1 cellular context compared by ENCODE assay signal in the genomic region with DNA sequence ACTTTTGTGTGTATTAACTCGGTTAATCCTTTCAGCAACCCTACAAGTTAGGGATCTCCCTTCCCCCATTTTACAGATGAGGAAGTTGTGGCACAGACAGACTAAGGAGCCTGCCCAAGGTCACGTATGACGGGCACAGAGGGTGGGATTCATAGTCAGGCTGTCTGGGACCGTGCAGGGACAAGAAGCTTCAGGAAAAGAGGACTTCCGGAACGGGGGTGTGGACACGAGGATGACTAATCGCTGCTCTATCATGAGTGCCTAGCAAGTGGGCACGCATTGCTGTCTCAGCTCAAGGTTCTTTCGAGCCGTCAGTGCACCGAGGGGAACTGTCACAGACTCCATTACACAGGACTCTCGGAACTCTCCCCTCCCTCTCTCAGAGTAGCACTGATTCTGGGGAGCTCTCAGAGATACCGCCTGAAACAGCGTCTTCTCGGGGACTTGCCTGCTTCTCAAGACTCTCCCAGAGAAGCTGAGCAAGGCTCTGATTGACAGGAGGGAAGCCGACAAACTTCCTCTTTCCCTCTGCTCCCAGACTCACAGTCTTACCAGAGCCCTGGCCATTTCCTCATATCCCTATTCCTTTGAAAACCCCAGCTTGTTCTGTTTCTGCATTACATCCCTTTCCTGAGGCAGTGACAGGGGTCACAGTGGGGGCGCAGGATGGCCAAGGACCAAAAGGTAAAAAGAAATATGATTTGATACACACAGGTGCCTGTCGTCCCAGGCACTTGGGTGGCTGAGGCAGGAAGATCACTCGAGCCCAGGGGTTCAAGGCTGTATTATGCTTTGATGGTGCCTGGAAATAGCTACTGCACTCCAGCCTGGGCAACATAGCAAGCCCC.
TF ChIP-seq lines count a peak whose summit lies in the region.

No MANE protein-coding gene starts in this region.

TF ChIP-seq in liver, 16 proteins besides CTCF, POLR2A, EP300 and RAD21 (continued from another document):
- TF ChIP-seq, protein P1, sequence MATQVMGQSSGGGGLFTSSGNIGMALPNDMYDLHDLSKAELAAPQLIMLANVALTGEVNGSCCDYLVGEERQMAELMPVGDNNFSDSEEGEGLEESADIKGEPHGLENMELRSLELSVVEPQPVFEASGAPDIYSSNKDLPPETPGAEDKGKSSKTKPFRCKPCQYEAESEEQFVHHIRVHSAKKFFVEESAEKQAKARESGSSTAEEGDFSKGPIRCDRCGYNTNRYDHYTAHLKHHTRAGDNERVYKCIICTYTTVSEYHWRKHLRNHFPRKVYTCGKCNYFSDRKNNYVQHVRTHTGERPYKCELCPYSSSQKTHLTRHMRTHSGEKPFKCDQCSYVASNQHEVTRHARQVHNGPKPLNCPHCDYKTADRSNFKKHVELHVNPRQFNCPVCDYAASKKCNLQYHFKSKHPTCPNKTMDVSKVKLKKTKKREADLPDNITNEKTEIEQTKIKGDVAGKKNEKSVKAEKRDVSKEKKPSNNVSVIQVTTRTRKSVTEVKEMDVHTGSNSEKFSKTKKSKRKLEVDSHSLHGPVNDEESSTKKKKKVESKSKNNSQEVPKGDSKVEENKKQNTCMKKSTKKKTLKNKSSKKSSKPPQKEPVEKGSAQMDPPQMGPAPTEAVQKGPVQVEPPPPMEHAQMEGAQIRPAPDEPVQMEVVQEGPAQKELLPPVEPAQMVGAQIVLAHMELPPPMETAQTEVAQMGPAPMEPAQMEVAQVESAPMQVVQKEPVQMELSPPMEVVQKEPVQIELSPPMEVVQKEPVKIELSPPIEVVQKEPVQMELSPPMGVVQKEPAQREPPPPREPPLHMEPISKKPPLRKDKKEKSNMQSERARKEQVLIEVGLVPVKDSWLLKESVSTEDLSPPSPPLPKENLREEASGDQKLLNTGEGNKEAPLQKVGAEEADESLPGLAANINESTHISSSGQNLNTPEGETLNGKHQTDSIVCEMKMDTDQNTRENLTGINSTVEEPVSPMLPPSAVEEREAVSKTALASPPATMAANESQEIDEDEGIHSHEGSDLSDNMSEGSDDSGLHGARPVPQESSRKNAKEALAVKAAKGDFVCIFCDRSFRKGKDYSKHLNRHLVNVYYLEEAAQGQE (IDR thresholded peaks at IDR 0.05), result no peak
- TF ChIP-seq, protein P2, sequence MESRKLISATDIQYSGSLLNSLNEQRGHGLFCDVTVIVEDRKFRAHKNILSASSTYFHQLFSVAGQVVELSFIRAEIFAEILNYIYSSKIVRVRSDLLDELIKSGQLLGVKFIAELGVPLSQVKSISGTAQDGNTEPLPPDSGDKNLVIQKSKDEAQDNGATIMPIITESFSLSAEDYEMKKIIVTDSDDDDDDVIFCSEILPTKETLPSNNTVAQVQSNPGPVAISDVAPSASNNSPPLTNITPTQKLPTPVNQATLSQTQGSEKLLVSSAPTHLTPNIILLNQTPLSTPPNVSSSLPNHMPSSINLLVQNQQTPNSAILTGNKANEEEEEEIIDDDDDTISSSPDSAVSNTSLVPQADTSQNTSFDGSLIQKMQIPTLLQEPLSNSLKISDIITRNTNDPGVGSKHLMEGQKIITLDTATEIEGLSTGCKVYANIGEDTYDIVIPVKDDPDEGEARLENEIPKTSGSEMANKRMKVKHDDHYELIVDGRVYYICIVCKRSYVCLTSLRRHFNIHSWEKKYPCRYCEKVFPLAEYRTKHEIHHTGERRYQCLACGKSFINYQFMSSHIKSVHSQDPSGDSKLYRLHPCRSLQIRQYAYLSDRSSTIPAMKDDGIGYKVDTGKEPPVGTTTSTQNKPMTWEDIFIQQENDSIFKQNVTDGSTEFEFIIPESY (IDR thresholded peaks at IDR 0.05), result no peak
- TF ChIP-seq NR2F2 (IDR thresholded peaks at IDR 0.05) (no peak), HNF4G (IDR thresholded peaks at IDR 0.05) (no peak), FOXA1 (IDR thresholded peaks at IDR 0.05) (no peak), RXRA (IDR thresholded peaks at IDR 0.05) (no peak), EGR1 (IDR thresholded peaks at IDR 0.05; ENCODE audit: low read depth in 2 of 2) (no peak)
- TF ChIP-seq, protein P3, sequence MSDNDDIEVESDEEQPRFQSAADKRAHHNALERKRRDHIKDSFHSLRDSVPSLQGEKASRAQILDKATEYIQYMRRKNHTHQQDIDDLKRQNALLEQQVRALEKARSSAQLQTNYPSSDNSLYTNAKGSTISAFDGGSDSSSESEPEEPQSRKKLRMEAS (IDR thresholded peaks at IDR 0.05), result no peak
